In genomic region chr1:203300441-203301330, GRCh38 we compare ENCODE assay signal across 12 cellular contexts. TPM values are rescaled to one million over a fixed set of nuclear protein-coding genes. Genes with fewer than 3 reads are reported as not detected.
DNase-seq lines count a peak whose midpoint lies in the region; ATAC-seq and TF ChIP-seq lines count a peak whose summit lies in the region.
"Had no signal": no experiment of that assay in that cellular context is flagged by ENCODE, and none has a peak within 500 bp of the region (broad histone marks: within the 10 kb centered on the region; RNA-seq: fewer than 3 reads in every experiment).

No MANE protein-coding gene starts in this region.

- peak overlapping the region; percentile 71 for H3K9ac ChIP-seq in MM.1S (ENCODE audit: low read length)

- no peak for ATAC-seq in activated naive CD8-positive, alpha-beta T cell treated with anti-CD3 and anti-CD28 coated beads, Interleukin-2, amount 10 ng/mL, durations not matched to agents 7 days and 5 days (ENCODE audit: low read depth)
- no peak for ATAC-seq in upper lobe of left lung (ENCODE audit: low FRiP score in 2 of 2)

- TF ChIP-seq CTCF in MM.1S (IDR thresholded peaks at IDR 0.05; ENCODE audit: low read length) (no peak), prostate gland (IDR thresholded peaks at IDR 0.05) (no peak), upper lobe of left lung (IDR thresholded peaks at IDR 0.05) (no peak)

- H2AFZ ChIP-seq in MM.1S (ENCODE audit: low read length): peak overlapping the region; percentile 51

- H4K20me1 ChIP-seq in MM.1S (ENCODE audit: insufficient read depth, low read length): peaks cover 2% of the 10 kb centered on the region

- POLR2A ChIA-PET in activated naive CD8-positive, alpha-beta T cell treated with anti-CD3 and anti-CD28 coated beads, Interleukin-2, amount 10 ng/mL, durations not matched to agents 7 days and 5 days (lab: Charles Lee): interaction anchor here (1.2 to 1.7 kb wide), 2 partner anchors 9 to 27 kb away, joined by 3 to 7 read pairs; no protein-coding TSS in a partner anchor

- H3K27me3 ChIP-seq in MM.1S (replicated peaks; ENCODE audit: insufficient read depth, low read length) (no peaks in the 10 kb centered on the region), prostate gland (replicated peaks; ENCODE audit: insufficient read depth) (no peaks in the 10 kb centered on the region), upper lobe of left lung (no peaks in the 10 kb centered on the region)

- H3K36me3 Mint-ChIP-seq in activated naive CD8-positive, alpha-beta T cell treated with anti-CD3 and anti-CD28 coated beads, Interleukin-2, amount 10 ng/mL, durations not matched to agents 7 days and 5 days: no peaks in the 10 kb centered on the region

- peak overlapping the region; percentile 30 for H3K4me3 ChIP-seq in MM.1S (ENCODE audit: low read length)
- H3K4me3 ChIP-seq in prostate gland: no peak overlapping the region
- no peak overlapping the region for H3K4me3 ChIP-seq in upper lobe of left lung
- H3K4me3 ChIP-seq: lung had no signal

- H3K79me2 ChIP-seq in MM.1S (ENCODE audit: low read length): peaks cover 32% of the 10 kb centered on the region

- TF ChIP-seq POLR2A in prostate gland (IDR thresholded peaks at IDR 0.05) (no peak), upper lobe of left lung (IDR thresholded peaks at IDR 0.05) (no peak)

- DNase-seq in SIG-M5 treated with dmso at 0.1 percent for 504 hours (lab: John Stamatoyannopoulos, UW; ENCODE audit: unreplicated experiment) (peak; percentile 32), SIG-M5 (lab: John Stamatoyannopoulos, UW) (no peak), MM.1S (peak; percentile 49), prostate gland (ENCODE audit: low spot score) (peak; percentile 51), upper lobe of left lung (no peak), COLO668 (lab: John Stamatoyannopoulos, UW; ENCODE audit: unreplicated experiment) (no peak)
- no peak for DNase-seq in activated naive CD8-positive, alpha-beta T cell treated with anti-CD3 and anti-CD28 coated beads, Interleukin-2, amount 10 ng/mL, durations not matched to agents 7 days and 5 days
- DNase-seq in activated CD8-positive, alpha-beta memory T cell treated with anti-CD3 and anti-CD28 coated beads, Interleukin-2, amount 50 U/mL, for 48 hours: no peak
- DNase-seq: DND-41; effector CD8-positive, alpha-beta T cell had no signal

- 53% methylated on average over 11 of the region's 11 CpGs for WGBS in prostate gland
- WGBS in upper lobe of left lung, 2 donors: 53 to 69% methylated on average over 7 to 11 of the region's 11 CpGs

- H3K9me3 Mint-ChIP-seq in activated naive CD8-positive, alpha-beta T cell treated with anti-CD3 and anti-CD28 coated beads, Interleukin-2, amount 10 ng/mL, durations not matched to agents 7 days and 5 days: peaks cover 1% of the 10 kb centered on the region

- peaks cover 56% of the 10 kb centered on the region for H3F3A ChIP-seq in MM.1S (ENCODE audit: insufficient read depth, low read length)

- intact Hi-C loops in prostate gland (cut with DNase I): no loop called here

- no peaks in the 10 kb centered on the region for H3K9me2 ChIP-seq in MM.1S (replicated peaks; ENCODE audit: insufficient read depth, low read length)

- no peak for TF ChIP-seq EP300 in upper lobe of left lung (IDR thresholded peaks at IDR 0.05)

- H3K4me1 Mint-ChIP-seq in activated naive CD8-positive, alpha-beta T cell treated with anti-CD3 and anti-CD28 coated beads, Interleukin-2, amount 10 ng/mL, durations not matched to agents 7 days and 5 days: peaks cover 41% of the 10 kb centered on the region

- H3K4me2 ChIP-seq in MM.1S (ENCODE audit: low read depth, low read length): peak overlapping the region; percentile 71

- peak overlapping the region; percentile 95 for H3K27ac ChIP-seq in MM.1S (ENCODE audit: low read length)
- peak overlapping the region; percentile 32 to 44 for H3K27ac ChIP-seq in prostate gland
- no peak overlapping the region for H3K27ac ChIP-seq in upper lobe of left lung
- H3K27ac ChIP-seq: 22Rv1 had no signal

- H3K9me3 ChIP-seq in MM.1S (replicated peaks; ENCODE audit: insufficient read depth, low read length): no peaks in the 10 kb centered on the region
- H3K9me3 ChIP-seq in prostate gland: no peaks in the 10 kb centered on the region
- no peaks in the 10 kb centered on the region for H3K9me3 ChIP-seq in upper lobe of left lung

- H3K27ac Mint-ChIP-seq in activated naive CD8-positive, alpha-beta T cell treated with anti-CD3 and anti-CD28 coated beads, Interleukin-2, amount 10 ng/mL, durations not matched to agents 7 days and 5 days: peak overlapping the region; percentile 5

- no peak overlapping the region for H3K4me3 Mint-ChIP-seq in activated naive CD8-positive, alpha-beta T cell treated with anti-CD3 and anti-CD28 coated beads, Interleukin-2, amount 10 ng/mL, durations not matched to agents 7 days and 5 days

- no peaks in the 10 kb centered on the region for H3K27me3 Mint-ChIP-seq in activated naive CD8-positive, alpha-beta T cell treated with anti-CD3 and anti-CD28 coated beads, Interleukin-2, amount 10 ng/mL, durations not matched to agents 7 days and 5 days

- H3K4me1 ChIP-seq in MM.1S (ENCODE audit: low read length) (peaks cover 77% of the 10 kb centered on the region), prostate gland (replicated peaks) (no peaks in the 10 kb centered on the region), upper lobe of left lung (peaks cover 4 to 8% (median 7%) of the 10 kb centered on the region in 4 donors)

- H3K36me3 ChIP-seq in MM.1S (replicated peaks; ENCODE audit: insufficient read depth, low read length) (no peaks in the 10 kb centered on the region), prostate gland (no peaks in the 10 kb centered on the region), upper lobe of left lung (no peaks in the 10 kb centered on the region)

RNA-seq across cellular contexts. Expression of gene BTG2, which starts 4.6 kb away (rescaled TPM):
- 10 to 100 TPM; 90.3 to 99.8 TPM for total RNA-seq in activated naive CD8-positive, alpha-beta T cell treated with anti-CD3 and anti-CD28 coated beads, Interleukin-2, amount 10 ng/mL, durations not matched to agents 7 days and 5 days
- total RNA-seq in prostate gland: 100 to 1,000 TPM in 1 of 2 donors, 10 to 100 TPM in 1; 91.0 to 131 TPM
- total RNA-seq in upper lobe of left lung: 100 to 1,000 TPM in 3 of 6 donors, 10 to 100 TPM in 3; 59.1 to 178 (median 104) TPM

RNA-seq across cellular contexts. Expression of gene FMOD, which starts 50.2 kb away (rescaled TPM):
- total RNA-seq in activated naive CD8-positive, alpha-beta T cell treated with anti-CD3 and anti-CD28 coated beads, Interleukin-2, amount 10 ng/mL, durations not matched to agents 7 days and 5 days: not detected
- total RNA-seq in prostate gland (10 to 100 TPM; 40.8 to 95.9 TPM), upper lobe of left lung (10 to 100 TPM; 12.5 to 46.7 (median 25.4) TPM)

Comparison
In these comparisons a context has a peak if more than half of its experiments do, and no peak if none do; other contexts are left out.
1. DNase-seq: peak in SIG-M5 treated with dmso at 0.1 percent for 504 hours (single experiment), MM.1S (single experiment) and prostate gland (single experiment); none in SIG-M5 (single experiment), activated naive CD8-positive, alpha-beta T cell treated with anti-CD3 and anti-CD28 coated beads, Interleukin-2, amount 10 ng/mL, durations not matched to agents 7 days and 5 days (single experiment), activated CD8-positive, alpha-beta memory T cell treated with anti-CD3 and anti-CD28 coated beads, Interleukin-2, amount 50 U/mL, for 48 hours (single experiment), upper lobe of left lung (0 of 2) and COLO668 (single experiment).
2. H3K27ac ChIP-seq: peak in MM.1S (single experiment) and prostate gland (2 of 2); none in upper lobe of left lung (0 of 4).
3. RNA of gene FMOD, which starts 50.2 kb away (total RNA-seq): 40.8 to 95.9 TPM in prostate gland and 12.5 to 46.7 TPM in upper lobe of left lung; not detected in activated naive CD8-positive, alpha-beta T cell treated with anti-CD3 and anti-CD28 coated beads, Interleukin-2, amount 10 ng/mL, durations not matched to agents 7 days and 5 days; every median in the first group is over 10 times any median in the second.